In the genomic region with DNA sequence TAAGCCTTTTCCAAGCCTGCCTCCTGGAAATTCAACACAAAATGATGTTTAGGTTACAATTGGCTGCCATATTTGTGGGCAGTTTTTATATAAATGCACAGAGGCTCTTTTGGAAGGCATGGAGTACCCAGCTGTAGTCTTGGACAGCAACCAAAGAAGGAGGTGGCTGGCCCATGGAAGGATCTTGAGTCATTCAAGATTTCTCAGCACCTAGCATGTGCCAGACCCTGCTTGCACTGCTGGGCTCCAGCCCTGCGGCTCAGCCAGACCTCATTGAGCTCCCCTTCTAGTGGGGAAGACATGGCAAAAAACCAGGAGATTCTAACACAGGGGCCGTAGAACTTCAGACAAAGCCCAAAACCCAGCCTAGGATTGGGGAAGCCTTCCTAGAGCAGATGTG, we compare ENCODE assay signal across 1 cellular context.
TF ChIP-seq lines count a peak whose summit lies in the region.

No MANE protein-coding gene starts in this region.

TF ChIP-seq in H1, 55 proteins besides CTCF, POLR2A, EP300 and RAD21:
- no peak for TF ChIP-seq BRCA1 (IDR thresholded peaks at IDR 0.05; ENCODE audit: low read depth, low read length)
- TF ChIP-seq FOSL1 (IDR thresholded peaks at IDR 0.05; ENCODE audit: insufficient read depth, low read depth, low read length), result no peak
- no peak for TF ChIP-seq CREB1 (IDR thresholded peaks at IDR 0.05)
- no peak for TF ChIP-seq ZNF274 (IDR thresholded peaks at IDR 0.05; ENCODE audit: borderline replicate concordance, extremely low read depth, low read length)
- no peak for TF ChIP-seq POLR2AphosphoS5 (IDR thresholded peaks at IDR 0.05; ENCODE audit: low read depth, low read length)
- TF ChIP-seq SIN3A (conservative IDR thresholded peaks at IDR 0.05 in 1 of 2, IDR thresholded peaks at IDR 0.05 in 1 of 2; ENCODE audit: low read depth in 1 of 2, low read length in 2 of 2), result no peak
- no peak for TF ChIP-seq EGR1 (IDR thresholded peaks at IDR 0.05; ENCODE audit: borderline replicate concordance, low read depth, low read length)
- TF ChIP-seq KDM5A (IDR thresholded peaks at IDR 0.05; ENCODE audit: low read length), result no peak
